31 cellular contexts compared by ENCODE assay signal in genomic region chr3:41093476-41093875, GRCh38.
"Had no signal": no experiment of that assay in that cellular context is flagged by ENCODE, and none has a peak within 500 bp of the region (broad histone marks: within the 10 kb centered on the region; RNA-seq: fewer than 3 reads in every experiment).

No MANE protein-coding gene starts in this region.

- ATAC-seq: activated CD4-positive, alpha-beta T cell treated with anti-CD3 and anti-CD28 coated beads for 36 hours; activated CD8-positive, alpha-beta memory T cell treated with anti-CD3 and anti-CD28 coated beads, Interleukin-2, amount 10 ng/mL, durations not matched to agents 7 days and 5 days; activated CD8-positive, alpha-beta T cell treated with anti-CD3 and anti-CD28 coated beads, Interleukin-2, amount 10 ng/mL, durations not matched to agents 7 days and 5 days; activated naive CD8-positive, alpha-beta T cell treated with anti-CD3 and anti-CD28 coated beads, Interleukin-2, amount 50 U/mL, for 24 hours; body of pancreas; effector memory CD8-positive, alpha-beta T cell; gastroesophageal sphincter had no signal

- H3K27me3 ChIP-seq: adrenal gland, body of pancreas, esophagus squamous epithelium, gastroesophageal sphincter had no signal

- H3K27ac Mint-ChIP-seq: activated CD4-positive, alpha-beta memory T cell treated with anti-CD3 and anti-CD28 coated beads for 36 hours; activated CD4-positive, alpha-beta T cell treated with anti-CD3 and anti-CD28 coated beads for 36 hours; activated CD4-positive, alpha-beta T cell treated with anti-CD3 and anti-CD28 coated beads, Interleukin-2, amount 10 ng/mL, durations not matched to agents 24 days and 14 days; activated CD8-positive, alpha-beta memory T cell treated with anti-CD3 and anti-CD28 coated beads, Interleukin-2, amount 10 ng/mL, durations not matched to agents 7 days and 5 days; activated CD8-positive, alpha-beta T cell treated with anti-CD3 and anti-CD28 coated beads, Interleukin-2, amount 10 ng/mL, durations not matched to agents 7 days and 5 days; activated naive CD4-positive, alpha-beta T cell treated with anti-CD3 and anti-CD28 coated beads for 36 hours; activated naive CD4-positive, alpha-beta T cell treated with anti-CD3 and anti-CD28 coated beads, Interleukin-2, amount 50 U/mL, for 24 hours; activated naive CD8-positive, alpha-beta T cell treated with anti-CD3 and anti-CD28 coated beads for 36 hours; activated naive CD8-positive, alpha-beta T cell treated with anti-CD3 and anti-CD28 coated beads, Interleukin-2, amount 50 U/mL, for 24 hours; activated T-helper 1 cell treated with anti-CD3 and anti-CD28 coated beads, Interleukin-12 subunit alpha, Interleukin-12 subunit beta, Interleukin-2, Interleukin-4 antibody, amounts not matched to agents 30 ng/mL and 10 ng/mL and 1 ng/mL, durations not matched to agents 14 hours and 24 hours and 36 hours; activated T-helper 2 cell treated with anti-CD3 and anti-CD28 coated beads, Interferon-gamma antibody, Interleukin-2, Interleukin-4, amounts not matched to agents 10 μg/mL and 5 μg/mL and 100 μg/mL, durations not matched to agents 14 hours and 24 hours and 36 hours; effector memory CD8-positive, alpha-beta T cell had no signal

- H3K4me1 Mint-ChIP-seq: activated CD4-positive, alpha-beta T cell treated with anti-CD3 and anti-CD28 coated beads for 36 hours; activated CD4-positive, alpha-beta T cell treated with anti-CD3 and anti-CD28 coated beads, Interleukin-2, amount 10 ng/mL, durations not matched to agents 24 days and 14 days; activated CD8-positive, alpha-beta memory T cell treated with anti-CD3 and anti-CD28 coated beads, Interleukin-2, amount 10 ng/mL, durations not matched to agents 7 days and 5 days; activated naive CD4-positive, alpha-beta T cell treated with anti-CD3 and anti-CD28 coated beads, Interleukin-2, amount 50 U/mL, for 24 hours; activated naive CD8-positive, alpha-beta T cell treated with anti-CD3 and anti-CD28 coated beads for 36 hours; activated naive CD8-positive, alpha-beta T cell treated with anti-CD3 and anti-CD28 coated beads, Interleukin-2, amount 50 U/mL, for 24 hours had no signal

- H3K4me1 ChIP-seq: adrenal gland, body of pancreas had no signal

- H3K4me3 ChIP-seq: adrenal gland, body of pancreas, esophagus squamous epithelium, gastroesophageal sphincter had no signal

- DNase-seq: activated CD4-positive, alpha-beta memory T cell treated with anti-CD3 and anti-CD28 coated beads for 36 hours; activated CD4-positive, alpha-beta T cell treated with anti-CD3 and anti-CD28 coated beads for 36 hours; activated CD4-positive, alpha-beta T cell treated with anti-CD3 and anti-CD28 coated beads, Interleukin-2, amount 10 ng/mL, durations not matched to agents 24 days and 14 days; activated CD4-positive, CD25-positive, alpha-beta regulatory T cell; activated CD4-positive, CD25-positive, alpha-beta regulatory T cell treated with anti-CD3 and anti-CD28 coated beads, Interleukin-2, amount 50 U/mL, for 72 hours; activated CD8-positive, alpha-beta memory T cell treated with anti-CD3 and anti-CD28 coated beads, Interleukin-2, amount 10 ng/mL, durations not matched to agents 7 days and 5 days; activated CD8-positive, alpha-beta memory T cell treated with anti-CD3 and anti-CD28 coated beads, Interleukin-2, amount 50 U/mL, for 4 hours; activated CD8-positive, alpha-beta T cell treated with anti-CD3 and anti-CD28 coated beads, Interleukin-2, amount 10 ng/mL, durations not matched to agents 7 days and 5 days; activated effector memory CD4-positive, alpha-beta T cell treated with anti-CD3 and anti-CD28 coated beads, Interleukin-2, amount 50 U/mL, for 16 hours; activated naive CD4-positive, alpha-beta T cell treated with anti-CD3 and anti-CD28 coated beads for 36 hours; activated naive CD8-positive, alpha-beta T cell treated with anti-CD3 and anti-CD28 coated beads for 36 hours; activated naive CD8-positive, alpha-beta T cell treated with anti-CD3 and anti-CD28 coated beads, Interleukin-2, amount 50 U/mL, for 24 hours; activated T-cell treated with anti-CD3 and anti-CD28 coated beads, Interleukin-2, amount 50 U/mL, for 1 hour; activated T-cell treated with anti-CD3 and anti-CD28 coated beads, Interleukin-2, amount 50 U/mL, for 48 hours; adrenal gland; amygdala; aorta; body of pancreas; caudate nucleus; cortex of kidney; dermis blood vessel endothelial cell; effector CD4-positive, alpha-beta T cell; effector memory CD8-positive, alpha-beta T cell; esophagus squamous epithelium; foreskin melanocyte; T-helper 2 cell had no signal

- H3K36me3 ChIP-seq: adrenal gland, esophagus squamous epithelium, gastroesophageal sphincter had no signal

- H3K9me3 Mint-ChIP-seq: activated CD4-positive, alpha-beta memory T cell treated with anti-CD3 and anti-CD28 coated beads for 36 hours; activated naive CD4-positive, alpha-beta T cell treated with anti-CD3 and anti-CD28 coated beads for 36 hours; activated naive CD4-positive, alpha-beta T cell treated with anti-CD3 and anti-CD28 coated beads, Interleukin-2, amount 50 U/mL, for 24 hours; activated naive CD8-positive, alpha-beta T cell treated with anti-CD3 and anti-CD28 coated beads for 36 hours; activated naive CD8-positive, alpha-beta T cell treated with anti-CD3 and anti-CD28 coated beads, Interleukin-2, amount 50 U/mL, for 24 hours; activated T-helper 1 cell treated with anti-CD3 and anti-CD28 coated beads, Interleukin-12 subunit alpha, Interleukin-12 subunit beta, Interleukin-2, Interleukin-4 antibody, amounts not matched to agents 30 ng/mL and 10 ng/mL and 1 ng/mL, durations not matched to agents 14 hours and 24 hours and 36 hours; activated T-helper 2 cell treated with anti-CD3 and anti-CD28 coated beads, Interferon-gamma antibody, Interleukin-2, Interleukin-4, amounts not matched to agents 10 μg/mL and 5 μg/mL and 100 μg/mL, durations not matched to agents 14 hours and 24 hours and 36 hours; effector memory CD8-positive, alpha-beta T cell had no signal

- H3K36me3 Mint-ChIP-seq: activated CD4-positive, alpha-beta memory T cell treated with anti-CD3 and anti-CD28 coated beads for 36 hours; activated CD8-positive, alpha-beta memory T cell treated with anti-CD3 and anti-CD28 coated beads, Interleukin-2, amount 10 ng/mL, durations not matched to agents 7 days and 5 days; activated naive CD4-positive, alpha-beta T cell treated with anti-CD3 and anti-CD28 coated beads, Interleukin-2, amount 50 U/mL, for 24 hours; activated naive CD8-positive, alpha-beta T cell treated with anti-CD3 and anti-CD28 coated beads for 36 hours had no signal

- H3K27me3 Mint-ChIP-seq: activated CD4-positive, alpha-beta memory T cell treated with anti-CD3 and anti-CD28 coated beads for 36 hours; activated CD4-positive, alpha-beta T cell treated with anti-CD3 and anti-CD28 coated beads for 36 hours; activated CD8-positive, alpha-beta memory T cell treated with anti-CD3 and anti-CD28 coated beads, Interleukin-2, amount 10 ng/mL, durations not matched to agents 7 days and 5 days; activated naive CD4-positive, alpha-beta T cell treated with anti-CD3 and anti-CD28 coated beads, Interleukin-2, amount 50 U/mL, for 24 hours; activated naive CD8-positive, alpha-beta T cell treated with anti-CD3 and anti-CD28 coated beads for 36 hours; activated naive CD8-positive, alpha-beta T cell treated with anti-CD3 and anti-CD28 coated beads, Interleukin-2, amount 50 U/mL, for 24 hours had no signal

- H3K9me3 ChIP-seq: adrenal gland, body of pancreas, esophagus squamous epithelium, gastroesophageal sphincter had no signal

- H3K27ac ChIP-seq: adrenal gland, body of pancreas, epithelial cell of prostate, esophagus squamous epithelium, gastroesophageal sphincter had no signal

- H3K4me3 Mint-ChIP-seq: activated CD4-positive, alpha-beta memory T cell treated with anti-CD3 and anti-CD28 coated beads for 36 hours; activated CD4-positive, alpha-beta T cell treated with anti-CD3 and anti-CD28 coated beads for 36 hours; activated CD4-positive, alpha-beta T cell treated with anti-CD3 and anti-CD28 coated beads, Interleukin-2, amount 10 ng/mL, durations not matched to agents 24 days and 14 days; activated CD8-positive, alpha-beta memory T cell treated with anti-CD3 and anti-CD28 coated beads, Interleukin-2, amount 10 ng/mL, durations not matched to agents 7 days and 5 days; activated CD8-positive, alpha-beta T cell treated with anti-CD3 and anti-CD28 coated beads, Interleukin-2, amount 10 ng/mL, durations not matched to agents 7 days and 5 days; activated naive CD4-positive, alpha-beta T cell treated with anti-CD3 and anti-CD28 coated beads for 36 hours; activated naive CD4-positive, alpha-beta T cell treated with anti-CD3 and anti-CD28 coated beads, Interleukin-2, amount 50 U/mL, for 24 hours; activated naive CD8-positive, alpha-beta T cell treated with anti-CD3 and anti-CD28 coated beads for 36 hours; activated naive CD8-positive, alpha-beta T cell treated with anti-CD3 and anti-CD28 coated beads, Interleukin-2, amount 50 U/mL, for 24 hours; activated T-helper 1 cell treated with anti-CD3 and anti-CD28 coated beads, Interleukin-12 subunit alpha, Interleukin-12 subunit beta, Interleukin-2, Interleukin-4 antibody, amounts not matched to agents 30 ng/mL and 10 ng/mL and 1 ng/mL, durations not matched to agents 14 hours and 24 hours and 36 hours; effector memory CD8-positive, alpha-beta T cell had no signal
